9 cellular contexts compared by ENCODE assay signal in genomic region chr19:15251749-15252397, GRCh38. TPM values are rescaled to one million over a fixed set of nuclear protein-coding genes. Genes with fewer than 3 reads are reported as not detected.
DNase-seq lines count a peak whose midpoint lies in the region; ATAC-seq and TF ChIP-seq lines count a peak whose summit lies in the region.
"Had no signal": no experiment of that assay in that cellular context is flagged by ENCODE, and none has a peak within 500 bp of the region (broad histone marks: within the 10 kb centered on the region; RNA-seq: fewer than 3 reads in every experiment).

No MANE protein-coding gene starts in this region.

- peak; percentile 76 for TF ChIP-seq CTCF in cardiac fibroblast (IDR thresholded peaks at IDR 0.05; ENCODE audit: low read depth, low read length)
- TF ChIP-seq CTCF in left lung (IDR thresholded peaks at IDR 0.05): peak in 1 of 2 donors; percentile 30
- peak; percentile 12 to 63 (median 27) for TF ChIP-seq CTCF in tibial nerve (IDR thresholded peaks at IDR 0.05)

- H3K9me3 ChIP-seq in left lung: no peaks in the 10 kb centered on the region
- H3K9me3 ChIP-seq in tibial nerve: no peaks in the 10 kb centered on the region

- H3K27me3 ChIP-seq in left lung: no peaks in the 10 kb centered on the region
- no peaks in the 10 kb centered on the region for H3K27me3 ChIP-seq in tibial nerve

- no peak for TF ChIP-seq POLR2A in tibial nerve (IDR thresholded peaks at IDR 0.05)

- peak; percentile 58 for ATAC-seq in left lung
- ATAC-seq in GM18520 (IDR thresholded peaks at IDR 0.05; ENCODE audit: unreplicated experiment): no peak
- ATAC-seq in HG03457 (IDR thresholded peaks at IDR 0.05; ENCODE audit: unreplicated experiment): no peak
- no peak for ATAC-seq in HG03442 (IDR thresholded peaks at IDR 0.05; ENCODE audit: unreplicated experiment)

- DNase-seq in NCI-H82 (lab: John Stamatoyannopoulos, UW) (peak; percentile 73), NCI-H82 treated with DMSO at 0.1 percent for 48 hours (lab: John Stamatoyannopoulos, UW; ENCODE audit: unreplicated experiment) (no peak), cardiac fibroblast (ENCODE audit: low read depth in 2 of 2) (peak; percentile 95 to 99), left lung (peak in 1 of 2 donors; percentile 70), tibial nerve (ENCODE audit: low spot score in 2 of 2) (peak; percentile 56 to 69)
- DNase-seq: CD4-positive, CD25-positive, alpha-beta regulatory T cell had no signal

- 24% methylated on average over 14 of the region's 14 CpGs for WGBS in tibial nerve, 2 donors

- peak; percentile 80 to 88 for TF ChIP-seq EP300 in tibial nerve (IDR thresholded peaks at IDR 0.05)

- H3K27ac ChIP-seq in left lung (peak overlapping the region; percentile 56 to 78), tibial nerve (peak overlapping the region; percentile 44 to 95 (median 82))

- H3K36me3 ChIP-seq in left lung (peaks cover 6 to 100% of the 10 kb centered on the region in 2 donors), tibial nerve (peaks cover 8 to 55% (median 33%) of the 10 kb centered on the region in 3 donors)

- H3K4me3 ChIP-seq in cardiac fibroblast (replicated peaks in 1 of 2; ENCODE audit: low read depth in 2 of 2, low read length in 2 of 2): peak overlapping the region in 1 of 2 donors; percentile 2
- H3K4me3 ChIP-seq in left lung: no peak overlapping the region
- H3K4me3 ChIP-seq in tibial nerve: peak overlapping the region in 1 of 4 donors; percentile 3

- peaks cover 20 to 45% of the 10 kb centered on the region in 2 donors for H3K4me1 ChIP-seq in left lung
- peaks cover 14 to 80% (median 65%) of the 10 kb centered on the region in 4 donors for H3K4me1 ChIP-seq in tibial nerve

- intact Hi-C loops in left lung (cut with DNase I): loop anchor here in 1 of 2 donors (10.0 kb wide), 1 partner anchor 67 kb away; no protein-coding TSS in a partner anchor

RNA-seq across cellular contexts. Expression of gene EPHX3, which starts 19.6 kb away (rescaled TPM):
- total RNA-seq in left lung (1 to 10 TPM; 1.6 to 7.6 TPM), tibial nerve (under 1 TPM in 1 of 4 donors, not detected in 3; 0.20 TPM)

RNA-seq across cellular contexts. Expression of gene NOTCH3, which starts 51.1 kb away (rescaled TPM):
- total RNA-seq in left lung: 10 to 100 TPM; 73.2 to 94.1 TPM
- 10 to 100 TPM; 34.3 to 86.1 (median 53.2) TPM for total RNA-seq in tibial nerve
- total RNA-seq: CD4-positive, CD25-positive, alpha-beta regulatory T cell had no signal
